In the genomic region with DNA sequence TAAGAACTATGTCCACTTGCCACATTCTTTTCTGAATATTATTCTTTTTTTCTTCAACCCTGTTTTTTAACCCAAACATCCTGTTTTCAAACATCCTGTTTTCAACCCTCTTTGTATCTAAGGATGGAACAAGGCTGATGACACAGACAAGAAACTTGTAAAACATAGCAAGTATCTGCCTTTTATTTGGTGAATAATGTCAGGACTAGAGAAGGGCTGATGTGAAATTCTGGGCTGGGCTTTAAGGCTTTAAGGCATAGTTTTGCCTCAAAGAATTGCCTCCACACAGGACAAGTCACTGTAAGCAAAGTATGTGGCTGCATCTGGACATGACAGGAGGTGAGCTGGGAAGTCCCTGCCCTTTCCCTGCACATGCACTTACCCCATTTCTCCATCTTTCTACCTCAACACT, we compare ENCODE assay signal across 10 cellular contexts. TPM values are rescaled to one million over a fixed set of nuclear protein-coding genes. Genes with fewer than 3 reads are reported as not detected.
A peak's percentile ranks its signal among the peaks of the same experiment; 100 is the strongest.
DNase-seq lines count a peak whose midpoint lies in the region; ATAC-seq and TF ChIP-seq lines count a peak whose summit lies in the region.
"Had no signal": no experiment of that assay in that cellular context is flagged by ENCODE, and none has a peak within 500 bp of the region (broad histone marks: within the 10 kb centered on the region; RNA-seq: fewer than 3 reads in every experiment).

No MANE protein-coding gene starts in this region.

- H3F3A ChIP-seq in PC-3 (ENCODE audit: low read length, unreplicated experiment) = no peaks in the 10 kb centered on the region

- no peak for TF ChIP-seq CTCF in PC-3 (conservative IDR thresholded peaks at IDR 0.05; ENCODE audit: low read depth, low read length)
- TF ChIP-seq CTCF in foreskin keratinocyte (conservative IDR thresholded peaks at IDR 0.05) = no peak

- H3K4me3 ChIP-seq in PC-3 (ENCODE audit: low read length) (no peak overlapping the region), H7 (ENCODE audit: insufficient read depth, low read depth, low read length) (no peak overlapping the region)

- CTCF ChIA-PET in PC-3 (lab: Charles Lee) = no interaction called here

- no peaks in the 10 kb centered on the region for H3K9me2 ChIP-seq in PC-3 (replicated peaks; ENCODE audit: low read length)

- H2AFZ ChIP-seq in PC-3 (ENCODE audit: low read length) = no peak overlapping the region

- H3K4me1 ChIP-seq in PC-3 (ENCODE audit: insufficient read depth, low read length) (peaks cover 26% of the 10 kb centered on the region), foreskin keratinocyte (peaks cover 21% of the 10 kb centered on the region)

- DNase-seq in GM04504 (ENCODE audit: low read depth) = peak; percentile 43
- no peak for DNase-seq in PC-3
- peak in 1 of 2 donors; percentile 77 for DNase-seq in foreskin keratinocyte
- no peak for DNase-seq in H7
- no peak for DNase-seq in Kasumi-1 (lab: John Stamatoyannopoulos, UW)
- no peak for DNase-seq in NCI-H146 treated with DMSO at 0.1 percent for 48 hours (lab: John Stamatoyannopoulos, UW; ENCODE audit: unreplicated experiment)
- no peak for DNase-seq in NCI-H446 treated with DMSO at 0.1 percent for 48 hours (lab: John Stamatoyannopoulos, UW)
- DNase-seq: effector CD8-positive, alpha-beta T cell had no signal

- intact Hi-C loops in PC-3 (cut with micrococcal nuclease) = no loop called here

- H3K9ac ChIP-seq in PC-3 (ENCODE audit: low read length) = no peak overlapping the region

- ATAC-seq in GM21447 (IDR thresholded peaks at IDR 0.05; ENCODE audit: unreplicated experiment) (peak; percentile 30), PC-3 (no peak), foreskin keratinocyte (peak; percentile 9)
- ATAC-seq: sciatic nerve had no signal

- H3K36me3 ChIP-seq in PC-3 (ENCODE audit: low read depth, low read length) (no peaks in the 10 kb centered on the region), H7 (replicated peaks; ENCODE audit: control insufficient read depth, insufficient read depth, low read length) (no peaks in the 10 kb centered on the region)

- peak overlapping the region; percentile 41; the same call in 1 of the 2 replicates for H3K4me2 ChIP-seq in PC-3 (ENCODE audit: low read length)

- H3K9me3 ChIP-seq in PC-3 (ENCODE audit: low read length) = no peaks in the 10 kb centered on the region

- BruUV-seq in PC-3 (replicated peaks; lab: Mats Ljungman, UMichigan) = no TSS peak

- no peaks in the 10 kb centered on the region for H4K20me1 ChIP-seq in PC-3 (ENCODE audit: low read length)

- H3K79me2 ChIP-seq in PC-3 (ENCODE audit: low read length) = no peaks in the 10 kb centered on the region

- H3K27ac ChIP-seq in PC-3 (ENCODE audit: low read length) = 0 out of 2 replicates have a peak overlapping the region, but pooled peaks have one; percentile 7
- H3K27ac ChIP-seq in foreskin keratinocyte = peak overlapping the region; percentile 67

- H3K27me3 ChIP-seq in PC-3 (ENCODE audit: low read length) = no peaks in the 10 kb centered on the region
- no peaks in the 10 kb centered on the region for H3K27me3 ChIP-seq in foreskin keratinocyte
- no peaks in the 10 kb centered on the region for H3K27me3 ChIP-seq in H7 (ENCODE audit: control insufficient read depth, insufficient read depth, low read length)

- POLR2A ChIA-PET in PC-3 (lab: Charles Lee; ENCODE audit: unreplicated experiment) = no interaction called here

RNA-seq across cellular contexts. Expression of a gene that starts 42.5 kb away (rescaled TPM):
- total RNA-seq in PC-3 (2014; rRNA removed) (13.3 and 16.0 TPM in 2 replicates), foreskin keratinocyte (15.6 TPM in 2 replicates)
- polyA plus RNA-seq in foreskin keratinocyte = 2.4 and 3.0 TPM in 2 replicates
- total RNA-seq in H7 (2014; rRNA removed; shearing (Covaris generic)) = 19.9 and 20.9 TPM in 2 replicates
